ENCODE assay signal across 8 cellular contexts in the genomic region with DNA sequence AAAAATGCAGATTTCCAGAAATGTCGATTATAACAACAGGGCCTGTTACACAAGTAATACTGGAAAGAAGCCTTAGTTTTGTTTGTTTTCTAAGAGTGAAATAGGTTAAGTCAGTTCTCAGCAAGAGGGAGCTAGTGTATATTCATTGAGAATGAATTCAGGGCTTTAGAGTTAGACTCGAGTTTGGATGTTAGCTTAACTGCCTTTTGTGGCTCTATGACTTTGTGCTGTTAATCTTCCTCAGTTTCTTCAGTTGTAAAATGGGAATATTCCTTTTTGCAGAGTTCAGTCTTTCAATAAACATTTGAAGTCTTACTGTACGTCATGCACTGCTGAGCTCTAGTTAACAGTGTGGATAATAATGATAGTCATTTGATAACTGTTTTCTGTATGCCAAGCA. TPM values are rescaled to one million over a fixed set of nuclear protein-coding genes. Genes with fewer than 3 reads are reported as not detected.
DNase-seq lines count a peak whose midpoint lies in the region; ATAC-seq and TF ChIP-seq lines count a peak whose summit lies in the region.

No MANE protein-coding gene starts in this region.

- peaks cover 37% of the 10 kb centered on the region; the same call in 1 of the 2 replicates for H3K36me3 ChIP-seq in OCI-LY1 (ENCODE audit: insufficient read depth, low read length)
- H3K36me3 ChIP-seq in duodenal mucosa (ENCODE audit: control insufficient read depth in 1 of 2, insufficient read depth in 2 of 2, low read length in 2 of 2) = no peaks in the 10 kb centered on the region

- no peaks in the 10 kb centered on the region for H3K9me2 ChIP-seq in OCI-LY1 (ENCODE audit: low read depth, low read length)

- peak; percentile 4 for DNase-seq in NCI-H1694 treated with DMSO at 0.1 percent for 48 hours (lab: John Stamatoyannopoulos, UW)
- no peak for DNase-seq in NCI-H1694 (lab: John Stamatoyannopoulos, UW)
- peak in 2 of 10 donors; percentile 21 to 37 for DNase-seq in naive thymus-derived CD8-positive, alpha-beta T cell
- no peak for DNase-seq in stimulated activated CD4-positive, alpha-beta T cell treated with anti-CD3 and anti-CD28 coated beads, Interleukin-1b, Interleukin-23, amount 100 ng/mL, for 48 hours
- DNase-seq in NCI-H2196 (lab: John Stamatoyannopoulos, UW; ENCODE audit: unreplicated experiment) = no peak
- no peak for DNase-seq in DMS 273 (lab: John Stamatoyannopoulos, UW; ENCODE audit: unreplicated experiment)

- no peak overlapping the region for H2AFZ ChIP-seq in OCI-LY1 (ENCODE audit: low read length)

- H3K4me1 ChIP-seq in OCI-LY1 (ENCODE audit: insufficient read depth, low read length, severe bottlenecking) (peaks cover 56% of the 10 kb centered on the region), duodenal mucosa (ENCODE audit: control insufficient read depth in 1 of 2, insufficient read depth in 2 of 2, low read length in 2 of 2) (peaks cover 43 to 45% of the 10 kb centered on the region in 2 donors)

- ATAC-seq in naive thymus-derived CD8-positive, alpha-beta T cell = no peak

- H3K9ac ChIP-seq in OCI-LY1 (ENCODE audit: low read length) (peak overlapping the region; percentile 91), duodenal mucosa (ENCODE audit: low read depth in 1 of 2, low read length in 2 of 2) (peak overlapping the region; percentile 88 to 96)

- peak overlapping the region; percentile 89 to 100 (median 96) for H3K27ac Mint-ChIP-seq in naive thymus-derived CD8-positive, alpha-beta T cell

- peak overlapping the region; percentile 89 to 98 (median 93) for H3K4me3 Mint-ChIP-seq in naive thymus-derived CD8-positive, alpha-beta T cell

- no peaks in the 10 kb centered on the region for H3K27me3 Mint-ChIP-seq in naive thymus-derived CD8-positive, alpha-beta T cell

- no peaks in the 10 kb centered on the region for H3K9me3 ChIP-seq in OCI-LY1 (ENCODE audit: low read length)
- H3K9me3 ChIP-seq in duodenal mucosa (ENCODE audit: control insufficient read depth in 1 of 2, low read length in 2 of 2) = no peaks in the 10 kb centered on the region

- H3F3A ChIP-seq in OCI-LY1 (ENCODE audit: insufficient read depth, low read length) = no peaks in the 10 kb centered on the region

- no peaks in the 10 kb centered on the region for H3K9me3 Mint-ChIP-seq in naive thymus-derived CD8-positive, alpha-beta T cell

- H3K27ac ChIP-seq in OCI-LY1 (ENCODE audit: low read depth, low read length, poor library complexity, severe bottlenecking) (peak overlapping the region; percentile 78), duodenal mucosa (ENCODE audit: low read depth, low read length) (peak overlapping the region; percentile 91)

- peaks cover 41 to 65% (median 60%) of the 10 kb centered on the region in 4 donors for H3K4me1 Mint-ChIP-seq in naive thymus-derived CD8-positive, alpha-beta T cell

- peak; percentile 52; the same call in 1 of the 2 replicates for TF ChIP-seq CTCF in OCI-LY1 (IDR thresholded peaks at IDR 0.05; ENCODE audit: low read length)

- peaks cover 0 to 26% (median 0%) of the 10 kb centered on the region in 3 donors for H3K36me3 Mint-ChIP-seq in naive thymus-derived CD8-positive, alpha-beta T cell

- peak overlapping the region; percentile 84 for H3K4me3 ChIP-seq in OCI-LY1 (ENCODE audit: low read depth, low read length, poor library complexity, severe bottlenecking)
- H3K4me3 ChIP-seq in duodenal mucosa (ENCODE audit: low read depth in 1 of 2, low read length in 2 of 2) = peak overlapping the region; percentile 87 to 88

- H3K79me2 ChIP-seq in OCI-LY1 (ENCODE audit: insufficient read depth, low read length) = peaks cover 57% of the 10 kb centered on the region

- peak overlapping the region; percentile 94 for H3K4me2 ChIP-seq in OCI-LY1 (ENCODE audit: low read length)

- peaks cover 7% of the 10 kb centered on the region; the same call in 1 of the 2 replicates for H4K20me1 ChIP-seq in OCI-LY1 (ENCODE audit: insufficient read depth, low read length)

- POLR2A ChIA-PET in naive thymus-derived CD8-positive, alpha-beta T cell (lab: Charles Lee) = interaction anchor here (1.0 to 13.6 kb wide), 14 partner anchors 7 to 231 kb away, joined by 3 to 254 read pairs (median 8); partner anchors contain the start of genes ANKRD12 and TWSG1

- H3K27me3 ChIP-seq in OCI-LY1 (ENCODE audit: insufficient read depth, low read length) (no peaks in the 10 kb centered on the region), duodenal mucosa (ENCODE audit: control insufficient read depth in 1 of 2, insufficient read depth in 2 of 2, low read length in 2 of 2) (no peaks in the 10 kb centered on the region)

RNA-seq across cellular contexts. Expression of gene NDUFV2, which starts 1.0 kb away (rescaled TPM):
- total RNA-seq in naive thymus-derived CD8-positive, alpha-beta T cell = 100 to 1,000 TPM; 149 to 166 TPM
- 100 to 1,000 TPM; 106 to 155 (median 128) TPM for polyA plus RNA-seq in naive thymus-derived CD8-positive, alpha-beta T cell

RNA-seq across cellular contexts. Expression of gene ANKRD12, which starts 33.1 kb away (rescaled TPM):
- total RNA-seq in naive thymus-derived CD8-positive, alpha-beta T cell = 100 to 1,000 TPM; 198 to 212 TPM
- polyA plus RNA-seq in naive thymus-derived CD8-positive, alpha-beta T cell = 10 to 100 TPM; 15.7 to 70.4 (median 26.3) TPM
